Comparison of ENCODE assay signal across 1 cellular context in genomic region chrX:41441934-41442823, GRCh38.
A peak's percentile ranks its signal among the peaks of the same experiment; 100 is the strongest.
TF ChIP-seq lines count a peak whose summit lies in the region.

No MANE protein-coding gene starts in this region.

TF ChIP-seq in HepG2, 621 proteins besides CTCF, POLR2A, EP300 and RAD21 (continued from another document and continues in another):
- TF ChIP-seq ZNF770 (CRISPR knock-in tag; IDR thresholded peaks at IDR 0.05) (peak; percentile 49), ZNF646 (CRISPR knock-in tag; IDR thresholded peaks at IDR 0.05) (no peak), ETV5 (CRISPR knock-in tag; IDR thresholded peaks at IDR 0.05; ENCODE audit: borderline replicate concordance) (peak; percentile 31; the same call in 1 of the 2 replicates), ATF6 (CRISPR knock-in tag; conservative IDR thresholded peaks at IDR 0.05) (no peak), ZNF235 (CRISPR knock-in tag; IDR thresholded peaks at IDR 0.05; ENCODE audit: borderline replicate concordance) (0 out of 2 replicates have a peak, but pooled peaks have one; percentile 42), DMAP1 (CRISPR knock-in tag; IDR thresholded peaks at IDR 0.05) (no peak), RNF219 (CRISPR knock-in tag; IDR thresholded peaks at IDR 0.05) (no peak), GATA4 (IDR thresholded peaks at IDR 0.05; ENCODE audit: borderline replicate concordance, low read depth) (no peak), RBFOX2 (IDR thresholded peaks at IDR 0.05; ENCODE audit: low read depth, low read length) (peak; percentile 63; the same call in 1 of the 2 replicates), ATF4 (CRISPR knock-in tag; IDR thresholded peaks at IDR 0.05) (0 out of 4 replicates have a peak, but pooled peaks of 1 of the 2 experiments have one; percentile 48), SAP130 (CRISPR knock-in tag; IDR thresholded peaks at IDR 0.05; ENCODE audit: low read depth) (peak; percentile 63), ZBTB4 (CRISPR knock-in tag; IDR thresholded peaks at IDR 0.05; ENCODE audit: borderline replicate concordance) (no peak), STAG1 (CRISPR knock-in tag; IDR thresholded peaks at IDR 0.05) (peak; percentile 59), ZNF720 (CRISPR knock-in tag; IDR thresholded peaks at IDR 0.05) (no peak), ZNF639 (CRISPR knock-in tag; conservative IDR thresholded peaks at IDR 0.05) (peak; percentile 95), HNRNPK (IDR thresholded peaks at IDR 0.05; ENCODE audit: low read depth, low read length, poor library complexity, severe bottlenecking) (no peak), ZBTB25 (CRISPR knock-in tag; IDR thresholded peaks at IDR 0.05) (peak; percentile 97), ZSCAN29 (CRISPR knock-in tag; conservative IDR thresholded peaks at IDR 0.05) (no peak), CSRNP2 (CRISPR knock-in tag; conservative IDR thresholded peaks at IDR 0.05; ENCODE audit: low read depth) (no peak), SP2 (CRISPR knock-in tag; IDR thresholded peaks at IDR 0.05) (no peak), KDM1A (CRISPR knock-in tag; IDR thresholded peaks at IDR 0.05) (no peak), SKIL (CRISPR knock-in tag; IDR thresholded peaks at IDR 0.05; ENCODE audit: borderline replicate concordance) (0 out of 2 replicates have a peak, but pooled peaks have one; percentile 40), HMGXB4 (CRISPR knock-in tag; IDR thresholded peaks at IDR 0.05; ENCODE audit: borderline replicate concordance in 1 of 2, low read depth in 1 of 2) (peak in 1 of 2 experiments; percentile 61; a peak in 2 of 4 replicates)
